ENCODE assay signal across 15 cellular contexts in the genomic region with DNA sequence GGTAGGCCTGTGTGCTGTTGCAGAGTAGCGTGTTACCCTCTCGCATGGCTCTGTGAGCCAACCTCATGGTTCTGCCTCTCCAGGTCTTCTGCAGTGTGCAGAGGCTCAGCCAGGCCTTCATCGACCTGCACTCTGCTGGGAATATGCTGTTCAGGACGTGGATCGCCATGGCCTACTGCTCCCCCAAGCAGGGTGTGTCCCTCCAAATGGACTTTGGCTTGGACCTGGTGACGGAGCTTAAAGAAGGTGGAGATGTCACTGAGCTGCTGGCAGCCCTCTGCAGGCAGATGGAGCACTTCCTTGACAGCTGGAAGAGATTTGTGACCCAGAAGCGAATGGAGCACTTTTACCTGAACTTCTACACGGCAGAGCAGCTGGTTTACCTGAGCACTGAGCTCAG.
"Had no signal": no experiment of that assay in that cellular context is flagged by ENCODE, and none has a peak within 500 bp of the region (broad histone marks: within the 10 kb centered on the region; RNA-seq: fewer than 3 reads in every experiment).

No MANE protein-coding gene starts in this region.

- H3K27ac Mint-ChIP-seq: activated CD8-positive, alpha-beta T cell treated with anti-CD3 and anti-CD28 coated beads for 36 hours; stimulated activated naive B cell treated with anti-CD40 and anti-IgM and Interleukin-4, amounts not matched to agents 10 μg/mL and 1 μg/mL and 100 μg/mL, for 72 hours had no signal

- FAIRE-seq: keratinocyte had no signal

- ATAC-seq: activated CD8-positive, alpha-beta T cell treated with anti-CD3 and anti-CD28 coated beads for 36 hours; gastrocnemius medialis; stimulated activated naive B cell treated with anti-CD40 and anti-IgM and Interleukin-4, amounts not matched to agents 10 μg/mL and 1 μg/mL and 100 μg/mL, for 72 hours had no signal

- DNase-seq: activated CD8-positive, alpha-beta T cell treated with anti-CD3 and anti-CD28 coated beads for 36 hours; activated gamma-delta T cell treated with Interleukin-2 at 50 U/mL for 16 hours; cortex of kidney; effector CD8-positive, alpha-beta T cell; gastrocnemius medialis; heart right ventricle; left ventricle myocardium superior; stimulated activated CD4-positive, alpha-beta T cell treated with anti-CD3 and anti-CD28 coated beads, Interleukin-1b, Interleukin-23, amount 100 ng/mL, for 48 hours; stimulated activated naive B cell treated with anti-CD40 and anti-IgM and Interleukin-4, amounts not matched to agents 10 μg/mL and 1 μg/mL and 100 μg/mL, for 72 hours; T1000 had no signal

- H3K27me3 Mint-ChIP-seq: activated CD8-positive, alpha-beta T cell treated with anti-CD3 and anti-CD28 coated beads for 36 hours; stimulated activated naive B cell treated with anti-CD40 and anti-IgM and Interleukin-4, amounts not matched to agents 10 μg/mL and 1 μg/mL and 100 μg/mL, for 72 hours had no signal

- H3K27ac ChIP-seq: gastrocnemius medialis, heart right ventricle, neutrophil, right atrium auricular region, SJSA1, tibial nerve had no signal

- H3K4me1 Mint-ChIP-seq: stimulated activated naive B cell treated with anti-CD40 and anti-IgM and Interleukin-4, amounts not matched to agents 10 μg/mL and 1 μg/mL and 100 μg/mL, for 72 hours had no signal

- H3K4me1 ChIP-seq: gastrocnemius medialis, heart right ventricle, right atrium auricular region, SJSA1, tibial nerve had no signal

- H3K9me3 ChIP-seq: gastrocnemius medialis, heart right ventricle, neutrophil, right atrium auricular region, SJSA1, tibial nerve had no signal

- H3K4me3 ChIP-seq: gastrocnemius medialis, heart right ventricle, right atrium auricular region, SJSA1, tibial nerve had no signal

- H3K9me3 Mint-ChIP-seq: activated CD8-positive, alpha-beta T cell treated with anti-CD3 and anti-CD28 coated beads for 36 hours; stimulated activated naive B cell treated with anti-CD40 and anti-IgM and Interleukin-4, amounts not matched to agents 10 μg/mL and 1 μg/mL and 100 μg/mL, for 72 hours had no signal

- H3K27me3 ChIP-seq: gastrocnemius medialis, heart right ventricle, neutrophil, right atrium auricular region, SJSA1, tibial nerve had no signal

- H3K4me3 Mint-ChIP-seq: activated CD8-positive, alpha-beta T cell treated with anti-CD3 and anti-CD28 coated beads for 36 hours; stimulated activated naive B cell treated with anti-CD40 and anti-IgM and Interleukin-4, amounts not matched to agents 10 μg/mL and 1 μg/mL and 100 μg/mL, for 72 hours had no signal
